In the genomic region with DNA sequence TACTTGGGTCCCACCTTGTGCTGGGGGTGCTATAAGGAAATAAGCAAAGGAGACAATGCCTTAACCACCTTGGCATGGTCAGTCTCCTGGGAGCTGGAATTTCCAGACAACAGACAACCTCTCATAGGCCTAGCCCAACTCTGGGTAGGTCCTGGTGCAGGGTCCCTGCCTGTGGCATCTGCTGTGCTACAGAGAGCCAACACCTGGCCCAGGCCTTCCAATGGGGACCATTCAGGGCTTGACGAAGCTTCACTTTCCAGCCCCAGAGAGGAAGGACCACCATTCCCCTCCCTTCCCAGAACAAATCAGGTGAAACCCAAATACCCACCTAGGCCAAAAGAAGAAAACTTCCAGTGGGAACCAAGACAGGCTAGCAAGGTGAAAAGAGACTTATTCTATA, we compare ENCODE assay signal across 18 cellular contexts.
DNase-seq lines count a peak whose midpoint lies in the region; ATAC-seq and TF ChIP-seq lines count a peak whose summit lies in the region.
"Had no signal": no experiment of that assay in that cellular context is flagged by ENCODE, and none has a peak within 500 bp of the region (broad histone marks: within the 10 kb centered on the region; RNA-seq: fewer than 3 reads in every experiment).

No MANE protein-coding gene starts in this region.

- WGBS in trophoblast cell (ENCODE audit: extremely low coverage, insufficient coverage, insufficient read length) = no CpG with 5 or more reads among the region's 1 CpG

- H3K79me2 ChIP-seq in OCI-LY7 (ENCODE audit: insufficient read depth, low read depth, low read length) = no peaks in the 10 kb centered on the region
- H3K79me2 ChIP-seq in trophoblast cell (ENCODE audit: control insufficient read depth, insufficient read depth, low read length, poor library complexity) = peaks cover under 1% of the 10 kb centered on the region

- H2AK5ac ChIP-seq in trophoblast cell (ENCODE audit: low read length) = peak overlapping the region; percentile 23

- POLR2A ChIA-PET in OCI-LY7 (lab: Charles Lee) = no interaction called here

- H3K4ac ChIP-seq in trophoblast cell (ENCODE audit: low read depth, low read length) = no peak overlapping the region

- H3K27ac ChIP-seq in OCI-LY7 (ENCODE audit: low read depth, low read length, poor library complexity, severe bottlenecking) (peak overlapping the region; percentile 75), trophoblast cell (ENCODE audit: low read depth, low read length) (no peak overlapping the region)
- H3K27ac ChIP-seq: left lung had no signal

- TF ChIP-seq CTCF in OCI-LY7 (conservative IDR thresholded peaks at IDR 0.05; ENCODE audit: low read length) = no peak
- no peak for TF ChIP-seq CTCF in Calu3 (IDR thresholded peaks at IDR 0.05; ENCODE audit: unreplicated experiment)

- H3K27me3 ChIP-seq in trophoblast cell (ENCODE audit: insufficient read depth, low read length) = no peaks in the 10 kb centered on the region
- H3K27me3 ChIP-seq: left lung had no signal

- no peaks in the 10 kb centered on the region for H3K27me3 Mint-ChIP-seq in activated CD4-positive, alpha-beta T cell treated with anti-CD3 and anti-CD28 coated beads, Interleukin-2, amount 10 ng/mL, durations not matched to agents 24 days and 14 days
- H3K27me3 Mint-ChIP-seq in central memory CD8-positive, alpha-beta T cell = no peaks in the 10 kb centered on the region
- no peaks in the 10 kb centered on the region for H3K27me3 Mint-ChIP-seq in Calu3 (ENCODE audit: unreplicated experiment)
- H3K27me3 Mint-ChIP-seq: activated naive CD8-positive, alpha-beta T cell had no signal

- H2BK12ac ChIP-seq in trophoblast cell (ENCODE audit: low read length) = no peak overlapping the region

- H3K18ac ChIP-seq in trophoblast cell (ENCODE audit: low read length) = no peak overlapping the region

- H2AFZ ChIP-seq in OCI-LY7 (ENCODE audit: low read length) (peak overlapping the region; percentile 88), trophoblast cell (ENCODE audit: insufficient read depth, low read length, poor library complexity) (no peak overlapping the region)

- no peak overlapping the region for H3K9ac ChIP-seq in trophoblast cell (ENCODE audit: low read length)

- peak overlapping the region; percentile 73 for H3K4me3 Mint-ChIP-seq in activated CD4-positive, alpha-beta T cell treated with anti-CD3 and anti-CD28 coated beads, Interleukin-2, amount 10 ng/mL, durations not matched to agents 24 days and 14 days
- H3K4me3 Mint-ChIP-seq in central memory CD8-positive, alpha-beta T cell = peak overlapping the region; percentile 48
- H3K4me3 Mint-ChIP-seq in Calu3 (ENCODE audit: low read depth, unreplicated experiment) = no peak overlapping the region
- H3K4me3 Mint-ChIP-seq: activated naive CD8-positive, alpha-beta T cell; endodermal cell; HFFc6 had no signal

- H4K20me1 ChIP-seq in OCI-LY7 (ENCODE audit: insufficient read depth, low read length) = no peaks in the 10 kb centered on the region

- no peaks in the 10 kb centered on the region for H3K9me3 Mint-ChIP-seq in activated CD4-positive, alpha-beta T cell treated with anti-CD3 and anti-CD28 coated beads, Interleukin-2, amount 10 ng/mL, durations not matched to agents 24 days and 14 days
- no peaks in the 10 kb centered on the region for H3K9me3 Mint-ChIP-seq in central memory CD8-positive, alpha-beta T cell
- no peaks in the 10 kb centered on the region for H3K9me3 Mint-ChIP-seq in Calu3 (ENCODE audit: low read depth, unreplicated experiment)
- H3K9me3 Mint-ChIP-seq: endodermal cell had no signal

- peak overlapping the region; percentile 74 for H3K4me2 ChIP-seq in OCI-LY7 (ENCODE audit: low read length)
- H3K4me2 ChIP-seq in trophoblast cell (ENCODE audit: low read length) = no peak overlapping the region

- no peak for DNase-seq in activated CD4-positive, alpha-beta T cell treated with anti-CD3 and anti-CD28 coated beads, Interleukin-2, amount 10 ng/mL, durations not matched to agents 24 days and 14 days
- no peak for DNase-seq in activated CD4-positive, alpha-beta T cell treated with anti-CD3 and anti-CD28 coated beads, Interleukin-2, amount 50 U/mL, for 48 hours
- DNase-seq in OCI-LY7 (ENCODE audit: low spot score) (no peak), trophoblast cell (no peak), left ventricle myocardium superior (no peak), Calu3 (no peak), NCI-H1092 (lab: John Stamatoyannopoulos, UW) (no peak)
- no peak for DNase-seq in central memory CD8-positive, alpha-beta T cell (ENCODE audit: low spot score in 2 of 2)
- DNase-seq: EL, endodermal cell, HFFc6, left lung, NCI-H524, occipital lobe, retina, Right ventricle myocardium superior, substantia nigra had no signal

- H3K4me3 ChIP-seq in OCI-LY7 (ENCODE audit: low read depth, low read length, poor library complexity, severe bottlenecking) (no peak overlapping the region), trophoblast cell (ENCODE audit: low read depth, low read length) (no peak overlapping the region)
- H3K4me3 ChIP-seq: left lung had no signal

- peak overlapping the region; percentile 10 for H2BK120ac ChIP-seq in trophoblast cell (ENCODE audit: insufficient read depth, low read length, poor library complexity)

- intact Hi-C loops in activated CD4-positive, alpha-beta T cell treated with anti-CD3 and anti-CD28 coated beads, Interleukin-2, amount 10 ng/mL, durations not matched to agents 24 days and 14 days (cut with micrococcal nuclease) = loop anchor here (1.0 to 5.0 kb wide), 7 partner anchors 34 to 309 kb away; no protein-coding TSS in a partner anchor
- intact Hi-C loops in OCI-LY7 (cut with micrococcal nuclease; ENCODE audit: unreplicated experiment) (loop anchor here (5.0 kb wide), 1 partner anchor 81 kb away; no protein-coding TSS in a partner anchor), left ventricle myocardium superior (cut with micrococcal nuclease) (no loop called here), Calu3 (cut with micrococcal nuclease; ENCODE audit: unreplicated experiment) (no loop called here)

- H2BK5ac ChIP-seq in trophoblast cell (ENCODE audit: low read depth, low read length, poor library complexity) = no peak overlapping the region

- H4K91ac ChIP-seq in trophoblast cell (ENCODE audit: low read depth, low read length) = no peak overlapping the region

- no peaks in the 10 kb centered on the region for H3K9me2 ChIP-seq in OCI-LY7 (ENCODE audit: insufficient read depth, low read length)

- H3K36me3 Mint-ChIP-seq in activated CD4-positive, alpha-beta T cell treated with anti-CD3 and anti-CD28 coated beads, Interleukin-2, amount 10 ng/mL, durations not matched to agents 24 days and 14 days (ENCODE audit: low read depth) = peaks cover 5% of the 10 kb centered on the region
- H3K36me3 Mint-ChIP-seq in central memory CD8-positive, alpha-beta T cell (ENCODE audit: insufficient read depth) = peaks cover 10% of the 10 kb centered on the region
- H3K36me3 Mint-ChIP-seq in Calu3 (ENCODE audit: insufficient read depth, unreplicated experiment) = no peaks in the 10 kb centered on the region
- H3K36me3 Mint-ChIP-seq: activated naive CD8-positive, alpha-beta T cell had no signal

- H3K23ac ChIP-seq in trophoblast cell (ENCODE audit: low read length) = no peak overlapping the region

- H3K9me3 ChIP-seq in OCI-LY7 (ENCODE audit: low read length) = no peaks in the 10 kb centered on the region
- no peaks in the 10 kb centered on the region for H3K9me3 ChIP-seq in trophoblast cell (ENCODE audit: insufficient read depth, low read depth, low read length)

- H4K12ac ChIP-seq in trophoblast cell (ENCODE audit: low read depth, low read length) = no peak overlapping the region

- ATAC-seq in central memory CD8-positive, alpha-beta T cell (replicated peaks; ENCODE audit: extremely low read depth, poor library complexity, severe bottlenecking) = no peak
- ATAC-seq in left ventricle myocardium superior = no peak

- no peak overlapping the region for H4K8ac ChIP-seq in trophoblast cell (ENCODE audit: low read depth, low read length)

- H3K4me1 Mint-ChIP-seq in activated CD4-positive, alpha-beta T cell treated with anti-CD3 and anti-CD28 coated beads, Interleukin-2, amount 10 ng/mL, durations not matched to agents 24 days and 14 days = peaks cover 27% of the 10 kb centered on the region
- H3K4me1 Mint-ChIP-seq in central memory CD8-positive, alpha-beta T cell = peaks cover 50% of the 10 kb centered on the region
- H3K4me1 Mint-ChIP-seq in Calu3 (ENCODE audit: low read depth, unreplicated experiment) = peaks cover 21% of the 10 kb centered on the region

- H3K36me3 ChIP-seq in OCI-LY7 (ENCODE audit: insufficient read depth, low read length) = no peaks in the 10 kb centered on the region
- H3K36me3 ChIP-seq in trophoblast cell (ENCODE audit: control insufficient read depth in 1 of 2, insufficient read depth in 2 of 2, low read length in 2 of 2) = no peaks in the 10 kb centered on the region
- H3K36me3 ChIP-seq: left lung had no signal

- H3K79me1 ChIP-seq in trophoblast cell (ENCODE audit: low read length) = peaks cover 20% of the 10 kb centered on the region

- BruUV-seq in OCI-LY7 (replicated peaks; lab: Mats Ljungman, UMichigan) (no TSS peak), Calu3 (replicated peaks; lab: Mats Ljungman, UMichigan) (no TSS peak)

- CTCF ChIA-PET in OCI-LY7 (lab: Charles Lee; ENCODE audit: unreplicated experiment) = no interaction called here
- CTCF ChIA-PET in Calu3 (lab: Charles Lee) = no interaction called here

- H3K4me1 ChIP-seq in OCI-LY7 (ENCODE audit: insufficient read depth, low read length, poor library complexity, severe bottlenecking) (peaks cover 21% of the 10 kb centered on the region), trophoblast cell (ENCODE audit: control insufficient read depth in 1 of 2, insufficient read depth in 2 of 2, low read length in 2 of 2) (peaks cover 12 to 17% of the 10 kb centered on the region in 2 experiments)

- H3K27ac Mint-ChIP-seq in activated CD4-positive, alpha-beta T cell treated with anti-CD3 and anti-CD28 coated beads, Interleukin-2, amount 10 ng/mL, durations not matched to agents 24 days and 14 days = peak overlapping the region; percentile 97
- H3K27ac Mint-ChIP-seq in central memory CD8-positive, alpha-beta T cell (ENCODE audit: low read depth) = peak overlapping the region; percentile 90
- H3K27ac Mint-ChIP-seq in Calu3 (ENCODE audit: unreplicated experiment) = no peak overlapping the region

- H3K14ac ChIP-seq in trophoblast cell (ENCODE audit: low read length) = no peak overlapping the region

Comparison
In these comparisons a context has a peak if more than half of its experiments do, and no peak if none do; other contexts are left out.
1. intact Hi-C loops: an anchor here in activated CD4-positive, alpha-beta T cell treated with anti-CD3 and anti-CD28 coated beads, Interleukin-2, amount 10 ng/mL, durations not matched to agents 24 days and 14 days (1.0 to 5.0 kb wide) and OCI-LY7 (5.0 kb wide); none called in left ventricle myocardium superior and Calu3.